In the genomic region with DNA sequence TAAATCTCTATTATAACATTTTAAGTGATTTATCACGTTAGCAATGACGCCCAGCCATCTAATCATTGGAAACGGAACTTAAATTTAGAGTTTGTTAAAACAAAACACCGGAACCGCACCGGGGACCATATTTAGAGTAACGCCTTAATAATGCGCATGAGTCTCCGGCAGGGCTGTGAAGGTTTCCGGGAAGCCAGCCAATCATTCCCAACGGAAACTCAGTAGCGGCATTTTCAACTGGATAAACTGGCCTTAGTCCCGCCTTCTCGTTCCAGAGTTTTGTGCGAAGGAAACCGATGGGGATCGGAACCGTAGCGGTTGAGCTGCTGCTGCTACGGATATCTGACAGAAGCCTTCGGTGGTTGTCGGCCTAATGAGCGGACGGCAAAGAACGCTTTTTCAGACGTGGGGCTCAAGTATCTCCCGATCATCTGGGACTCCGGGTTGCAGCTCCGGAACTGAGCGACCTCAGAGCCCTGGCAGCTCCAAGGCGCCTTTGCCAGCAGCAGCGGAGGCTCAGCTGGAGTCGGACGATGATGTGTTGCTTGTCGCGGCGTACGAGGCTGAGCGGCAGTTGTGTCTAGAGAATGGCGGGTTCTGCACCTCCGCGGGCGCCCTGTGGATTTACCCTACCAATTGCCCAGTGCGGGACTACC, we compare ENCODE assay signal across 8 cellular contexts. TPM values are rescaled to one million over a fixed set of nuclear protein-coding genes. Genes with fewer than 3 reads are reported as not detected.
DNase-seq lines count a peak whose midpoint lies in the region; ATAC-seq and TF ChIP-seq lines count a peak whose summit lies in the region.

A gene with protein sequence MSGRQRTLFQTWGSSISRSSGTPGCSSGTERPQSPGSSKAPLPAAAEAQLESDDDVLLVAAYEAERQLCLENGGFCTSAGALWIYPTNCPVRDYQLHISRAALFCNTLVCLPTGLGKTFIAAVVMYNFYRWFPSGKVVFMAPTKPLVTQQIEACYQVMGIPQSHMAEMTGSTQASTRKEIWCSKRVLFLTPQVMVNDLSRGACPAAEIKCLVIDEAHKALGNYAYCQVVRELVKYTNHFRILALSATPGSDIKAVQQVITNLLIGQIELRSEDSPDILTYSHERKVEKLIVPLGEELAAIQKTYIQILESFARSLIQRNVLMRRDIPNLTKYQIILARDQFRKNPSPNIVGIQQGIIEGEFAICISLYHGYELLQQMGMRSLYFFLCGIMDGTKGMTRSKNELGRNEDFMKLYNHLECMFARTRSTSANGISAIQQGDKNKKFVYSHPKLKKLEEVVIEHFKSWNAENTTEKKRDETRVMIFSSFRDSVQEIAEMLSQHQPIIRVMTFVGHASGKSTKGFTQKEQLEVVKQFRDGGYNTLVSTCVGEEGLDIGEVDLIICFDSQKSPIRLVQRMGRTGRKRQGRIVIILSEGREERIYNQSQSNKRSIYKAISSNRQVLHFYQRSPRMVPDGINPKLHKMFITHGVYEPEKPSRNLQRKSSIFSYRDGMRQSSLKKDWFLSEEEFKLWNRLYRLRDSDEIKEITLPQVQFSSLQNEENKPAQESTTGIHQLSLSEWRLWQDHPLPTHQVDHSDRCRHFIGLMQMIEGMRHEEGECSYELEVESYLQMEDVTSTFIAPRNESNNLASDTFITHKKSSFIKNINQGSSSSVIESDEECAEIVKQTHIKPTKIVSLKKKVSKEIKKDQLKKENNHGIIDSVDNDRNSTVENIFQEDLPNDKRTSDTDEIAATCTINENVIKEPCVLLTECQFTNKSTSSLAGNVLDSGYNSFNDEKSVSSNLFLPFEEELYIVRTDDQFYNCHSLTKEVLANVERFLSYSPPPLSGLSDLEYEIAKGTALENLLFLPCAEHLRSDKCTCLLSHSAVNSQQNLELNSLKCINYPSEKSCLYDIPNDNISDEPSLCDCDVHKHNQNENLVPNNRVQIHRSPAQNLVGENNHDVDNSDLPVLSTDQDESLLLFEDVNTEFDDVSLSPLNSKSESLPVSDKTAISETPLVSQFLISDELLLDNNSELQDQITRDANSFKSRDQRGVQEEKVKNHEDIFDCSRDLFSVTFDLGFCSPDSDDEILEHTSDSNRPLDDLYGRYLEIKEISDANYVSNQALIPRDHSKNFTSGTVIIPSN (N-terminal part only) (plus strand): TSS at position 272 of the 656 bp plus-strand sequence. CDS start 102 bp downstream, at position 374.

- TF ChIP-seq CTCF in left lung (IDR thresholded peaks at IDR 0.05): no peak

- DNase-seq in NCI-H774 (lab: John Stamatoyannopoulos, UW) (peak; percentile 94), dermis blood vessel endothelial cell (peak; percentile 99), left lung (peak; percentile 82 to 91)
- peak; percentile 73 to 77 for DNase-seq in activated CD4-positive, alpha-beta T cell treated with anti-CD3 and anti-CD28 coated beads, Interleukin-2, amount 50 U/mL, for 4 hours
- DNase-seq in stimulated activated CD4-positive, alpha-beta T cell treated with anti-CD3 and anti-CD28 coated beads, Interleukin-4, amount 100 ng/mL, for 1 hour: peak; percentile 71

- peak within 1 kb of the TSS; percentile 79 for H3K4me3 ChIP-seq in BLaER1
- peak within 1 kb of the TSS; percentile 66 to 71 for H3K4me3 ChIP-seq in left lung

- peaks cover 8% of the 10 kb centered on the region; the same call in 1 of the 2 replicates for H3K36me3 ChIP-seq in BLaER1
- H3K36me3 ChIP-seq in left lung: no peaks in the 10 kb centered on the region

- no peaks in the 10 kb centered on the region for H3K9me3 ChIP-seq in BLaER1
- H3K9me3 ChIP-seq in left lung: no peaks in the 10 kb centered on the region

- peak within 1 kb of the TSS; percentile 96 for H3K9ac ChIP-seq in BLaER1

- peak; percentile 25 for ATAC-seq in GM19328 (IDR thresholded peaks at IDR 0.05; ENCODE audit: unreplicated experiment)
- peak; percentile 33 for ATAC-seq in HG03565 (IDR thresholded peaks at IDR 0.05; ENCODE audit: unreplicated experiment)
- ATAC-seq in left lung: peak; percentile 77

- H3K27me3 ChIP-seq in BLaER1: no peaks in the 10 kb centered on the region
- H3K27me3 ChIP-seq in left lung: no peaks in the 10 kb centered on the region

- peaks cover 16% of the 10 kb centered on the region; the same call in 1 of the 2 replicates for H4K20me1 ChIP-seq in BLaER1

- H3K27ac ChIP-seq in BLaER1: peak within 1 kb of the TSS; percentile 97
- peak within 1 kb of the TSS; percentile 93 to 95 for H3K27ac ChIP-seq in left lung

- intact Hi-C loops in left lung (cut with DNase I): no loop called here

- H3K4me2 ChIP-seq in BLaER1: peak within 1 kb of the TSS; percentile 95

- H3K4me1 ChIP-seq in BLaER1 (peaks cover 45% of the 10 kb centered on the region), left lung (peaks cover 10 to 27% of the 10 kb centered on the region in 2 donors)

RNA-seq across cellular contexts. Expression of the gene that starts here (rescaled TPM):
- 9.0 and 12.5 TPM in 2 replicates for total RNA-seq in dermis blood vessel endothelial cell
- 1 to 10 TPM; 6.0 to 7.6 TPM for total RNA-seq in left lung

Comparison
In these comparisons a context has a peak if more than half of its experiments do, and no peak if none do; other contexts are left out.
1. Peak in every context shown above with its lines: DNase-seq, ATAC-seq, H3K4me3 ChIP-seq and H3K27ac ChIP-seq.
2. ATAC-seq: peak in every context shown above with its lines; median percentile 77 in left lung; 33 in HG03565; 25 in GM19328.